Comparison of ENCODE assay signal across 15 cellular contexts in genomic region chr5:54531536-54531935, GRCh38. TPM values are rescaled to one million over a fixed set of nuclear protein-coding genes. Genes with fewer than 3 reads are reported as not detected.
DNase-seq lines count a peak whose midpoint lies in the region; ATAC-seq and TF ChIP-seq lines count a peak whose summit lies in the region.
"Had no signal": no experiment of that assay in that cellular context is flagged by ENCODE, and none has a peak within 500 bp of the region (broad histone marks: within the 10 kb centered on the region; RNA-seq: fewer than 3 reads in every experiment).

No MANE protein-coding gene starts in this region.

- H3K36me3 ChIP-seq in HEK293 (ENCODE audit: control insufficient read depth in 2 of 2, insufficient read depth in 1 of 2, low read length in 2 of 2), result no peaks in the 10 kb centered on the region
- no peaks in the 10 kb centered on the region for H3K36me3 ChIP-seq in psoas muscle (ENCODE audit: insufficient read depth in 1 of 2, low read depth in 1 of 2)
- H3K36me3 ChIP-seq: brain microvascular endothelial cell had no signal

- DNase-seq in SW480 (ENCODE audit: low spot score), result peak; percentile 8
- DNase-seq in epithelial cell of prostate (ENCODE audit: low read depth, low spot score), result no peak
- DNase-seq in psoas muscle, result no peak
- no peak for DNase-seq in iPS-NIHi11 (ENCODE audit: low spot score)
- no peak for DNase-seq in activated CD4-positive, alpha-beta T cell treated with anti-CD3 and anti-CD28 coated beads, Interleukin-2, amount 10 ng/mL, durations not matched to agents 24 days and 14 days
- no peak for DNase-seq in HCEC 1CT
- DNase-seq: activated CD4-positive, alpha-beta T cell treated with anti-CD3 and anti-CD28 coated beads, Interleukin-2, amount 50 U/mL, for 48 hours; brain microvascular endothelial cell; NCI-H524; retina; stimulated activated CD4-positive, alpha-beta T cell treated with anti-CD3 and anti-CD28 coated beads, Interleukin-2, amount 100 ng/mL, for 48 hours had no signal

- intact Hi-C loops in psoas muscle (cut with DNase I), result no loop called here
- intact Hi-C loops in activated CD4-positive, alpha-beta T cell treated with anti-CD3 and anti-CD28 coated beads, Interleukin-2, amount 10 ng/mL, durations not matched to agents 24 days and 14 days (cut with micrococcal nuclease), result no loop called here

- no peak overlapping the region for H3K4me3 Mint-ChIP-seq in activated CD4-positive, alpha-beta T cell treated with anti-CD3 and anti-CD28 coated beads, Interleukin-2, amount 10 ng/mL, durations not matched to agents 24 days and 14 days

- H3K9me3 ChIP-seq in HEK293 (ENCODE audit: control insufficient read depth, insufficient read depth, low read depth, low read length) (no peaks in the 10 kb centered on the region), psoas muscle (no peaks in the 10 kb centered on the region)

- H3K9me3 Mint-ChIP-seq in activated CD4-positive, alpha-beta T cell treated with anti-CD3 and anti-CD28 coated beads, Interleukin-2, amount 10 ng/mL, durations not matched to agents 24 days and 14 days, result no peaks in the 10 kb centered on the region
- H3K9me3 Mint-ChIP-seq: activated T-helper 2 cell treated with anti-CD3 and anti-CD28 coated beads, Interferon-gamma antibody, Interleukin-2, Interleukin-4, amounts not matched to agents 10 μg/mL and 5 μg/mL and 100 μg/mL, durations not matched to agents 14 hours and 24 hours and 36 hours had no signal

- H3K36me3 Mint-ChIP-seq in activated CD4-positive, alpha-beta T cell treated with anti-CD3 and anti-CD28 coated beads, Interleukin-2, amount 10 ng/mL, durations not matched to agents 24 days and 14 days (ENCODE audit: low read depth), result peaks cover 17% of the 10 kb centered on the region

- H3K27ac ChIP-seq in HEK293 (ENCODE audit: extremely low read depth, low read depth, low read length), result no peak overlapping the region
- peak overlapping the region; percentile 53 for H3K27ac ChIP-seq in epithelial cell of prostate
- H3K27ac ChIP-seq in psoas muscle, result no peak overlapping the region
- H3K27ac ChIP-seq: brain microvascular endothelial cell, C4-2B had no signal

- POLR2A ChIA-PET in HEK293 (lab: Yijun Ruan, JAX), result no interaction called here

- peaks cover 25% of the 10 kb centered on the region for H3K4me1 Mint-ChIP-seq in activated CD4-positive, alpha-beta T cell treated with anti-CD3 and anti-CD28 coated beads, Interleukin-2, amount 10 ng/mL, durations not matched to agents 24 days and 14 days

- ATAC-seq in psoas muscle (peak in 3 of 4 donors; percentile 29 to 54 (median 43)), GM18909 (IDR thresholded peaks at IDR 0.05; ENCODE audit: poor library complexity, unreplicated experiment) (no peak)

- H3K4me1 ChIP-seq in HEK293 (ENCODE audit: control insufficient read depth, insufficient read depth, low read length) (peaks cover 3% of the 10 kb centered on the region; the same call in 1 of the 2 replicates), psoas muscle (peaks cover 57% of the 10 kb centered on the region)

- no peaks in the 10 kb centered on the region for H3K27me3 Mint-ChIP-seq in activated CD4-positive, alpha-beta T cell treated with anti-CD3 and anti-CD28 coated beads, Interleukin-2, amount 10 ng/mL, durations not matched to agents 24 days and 14 days

- 54 to 66% (median 62%) methylated on average over 11 of the region's 11 CpGs for WGBS in psoas muscle, 3 donors

- H3K4me3 ChIP-seq in HEK293 (ENCODE audit: low read depth, low read length) (no peak overlapping the region), psoas muscle (no peak overlapping the region)

- no peak for TF ChIP-seq CTCF in HEK293 (tag by site-specific recombination; IDR thresholded peaks at IDR 0.05)
- no peak for TF ChIP-seq CTCF in psoas muscle (IDR thresholded peaks at IDR 0.05)

- CTCF ChIA-PET in HEK293 (lab: Yijun Ruan, JAX), result interaction anchor here (0.9 kb wide), 1 partner anchor 220 kb away, joined by 4 read pairs; no protein-coding TSS in a partner anchor

- no peak overlapping the region for H3K27ac Mint-ChIP-seq in activated CD4-positive, alpha-beta T cell treated with anti-CD3 and anti-CD28 coated beads, Interleukin-2, amount 10 ng/mL, durations not matched to agents 24 days and 14 days
- H3K27ac Mint-ChIP-seq: activated T-helper 2 cell treated with anti-CD3 and anti-CD28 coated beads, Interferon-gamma antibody, Interleukin-2, Interleukin-4, amounts not matched to agents 10 μg/mL and 5 μg/mL and 100 μg/mL, durations not matched to agents 14 hours and 24 hours and 36 hours had no signal

- H3K27me3 ChIP-seq in psoas muscle (ENCODE audit: insufficient read depth in 3 of 3, low read length in 2 of 3), result no peaks in the 10 kb centered on the region
- H3K27me3 ChIP-seq: brain microvascular endothelial cell had no signal

TF ChIP-seq in HEK293, 187 proteins besides CTCF, POLR2A, EP300 and RAD21:
- TF ChIP-seq KLF9 (tag by site-specific recombination; IDR thresholded peaks at IDR 0.05; ENCODE audit: low read depth) (no peak), ZNF843 (tag by site-specific recombination; IDR thresholded peaks at IDR 0.05) (no peak), KLF1 (tag by site-specific recombination; IDR thresholded peaks at IDR 0.05) (0 out of 2 replicates have a peak, but pooled peaks have one; percentile 18), ZNF114 (tag by site-specific recombination; IDR thresholded peaks at IDR 0.05) (no peak), ZIC2 (tag by site-specific recombination; IDR thresholded peaks at IDR 0.05) (0 out of 2 replicates have a peak, but pooled peaks have one; percentile 24), KLF10 (tag by site-specific recombination; IDR thresholded peaks at IDR 0.05) (0 out of 2 replicates have a peak, but pooled peaks have one; percentile 38)
TF ChIP-seq in HEK293: peak in this region for 3.

RNA-seq across cellular contexts. Expression of gene SNX18, which starts 14.0 kb away (rescaled TPM):
- total RNA-seq in psoas muscle, result 10 to 100 TPM in 3 of 4 donors, 1 to 10 TPM in 1; 9.1 to 13.0 (median 10.7) TPM
- polyA plus RNA-seq in psoas muscle, result 1 to 10 TPM; 3.9 to 6.9 (median 4.5) TPM
- total RNA-seq in activated CD4-positive, alpha-beta T cell treated with anti-CD3 and anti-CD28 coated beads, Interleukin-2, amount 10 ng/mL, durations not matched to agents 24 days and 14 days, result 12.9 and 13.1 TPM in 2 replicates
